In the genomic region with DNA sequence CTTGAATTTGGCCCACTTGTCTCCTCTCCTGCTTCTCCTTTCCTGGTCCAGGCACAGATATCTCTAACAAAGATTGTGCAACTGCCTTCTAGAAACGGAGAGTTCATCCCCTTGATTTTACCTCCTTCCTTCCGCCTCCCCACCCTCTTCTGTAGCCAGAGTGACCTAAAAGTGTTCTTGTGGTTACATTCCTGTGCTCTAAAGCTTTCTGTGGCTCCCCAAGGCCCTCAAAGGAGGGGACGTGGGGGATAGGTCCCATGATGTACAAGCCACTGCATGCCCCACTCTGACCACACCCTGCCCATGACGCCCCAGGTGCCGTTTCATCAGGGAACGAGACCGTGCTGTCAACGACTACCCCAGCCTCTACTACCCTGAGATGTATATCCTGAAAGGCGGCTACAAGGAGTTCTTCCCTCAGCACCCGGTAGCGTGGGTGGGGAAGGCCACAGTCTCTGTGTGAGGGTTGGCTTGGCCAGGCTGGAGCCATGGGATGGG, we compare ENCODE assay signal across 16 cellular contexts. TPM values are rescaled to one million over a fixed set of nuclear protein-coding genes. Genes with fewer than 3 reads are reported as not detected.
DNase-seq lines count a peak whose midpoint lies in the region; ATAC-seq and TF ChIP-seq lines count a peak whose summit lies in the region.
"Had no signal": no experiment of that assay in that cellular context is flagged by ENCODE, and none has a peak within 500 bp of the region (broad histone marks: within the 10 kb centered on the region; RNA-seq: fewer than 3 reads in every experiment).

No MANE protein-coding gene starts in this region.

- no peak for TF ChIP-seq CTCF in tibial nerve (IDR thresholded peaks at IDR 0.05)
- no peak for TF ChIP-seq CTCF in colonic mucosa (IDR thresholded peaks at IDR 0.05)

- intact Hi-C loops in activated CD4-positive, alpha-beta memory T cell treated with anti-CD3 and anti-CD28 coated beads for 36 hours (cut with micrococcal nuclease) = no loop called here
- intact Hi-C loops in colonic mucosa (cut with DNase I) = no loop called here

- no peaks in the 10 kb centered on the region for H3K9me3 ChIP-seq in tibial nerve
- H3K9me3 ChIP-seq in colonic mucosa = no peaks in the 10 kb centered on the region
- H3K9me3 ChIP-seq: left ventricle myocardium inferior had no signal

- H3K27ac ChIP-seq in tibial nerve = peak overlapping the region in 3 of 4 donors; percentile 81 to 97 (median 96)
- H3K27ac ChIP-seq in colonic mucosa = no peak overlapping the region
- H3K27ac ChIP-seq: HL-60 had no signal

- no peak for DNase-seq in activated CD8-positive, alpha-beta memory T cell treated with anti-CD3 and anti-CD28 coated beads, Interleukin-2, amount 10 ng/mL, durations not matched to agents 7 days and 5 days
- DNase-seq in activated CD8-positive, alpha-beta memory T cell treated with anti-CD3 and anti-CD28 coated beads, Interleukin-2, amount 50 U/mL, for 48 hours = no peak
- no peak for DNase-seq in activated CD4-positive, alpha-beta memory T cell treated with anti-CD3 and anti-CD28 coated beads for 36 hours
- DNase-seq in immature natural killer cell = no peak
- DNase-seq in tibial nerve (ENCODE audit: low spot score in 2 of 2) = no peak
- DNase-seq in colonic mucosa = no peak
- no peak for DNase-seq in EL
- DNase-seq: activated B cell treated with CpG ODN at 0.5 μM for 24 hours; activated effector memory CD4-positive, alpha-beta T cell treated with anti-CD3 and anti-CD28 coated beads, Interleukin-2, amount 50 U/mL, for 16 hours; left ventricle myocardium inferior; MM.1S; NCI-H2227 treated with DMSO at 0.1 percent for 48 hours; stimulated activated naive CD8-positive, alpha-beta T cell treated with anti-CD3 and anti-CD28 coated beads, Interleukin-15, amount 100 ng/mL, for 72 hours had no signal

- H3K27me3 Mint-ChIP-seq in activated CD8-positive, alpha-beta memory T cell treated with anti-CD3 and anti-CD28 coated beads, Interleukin-2, amount 10 ng/mL, durations not matched to agents 7 days and 5 days = no peaks in the 10 kb centered on the region
- H3K27me3 Mint-ChIP-seq in activated CD4-positive, alpha-beta memory T cell treated with anti-CD3 and anti-CD28 coated beads for 36 hours = no peaks in the 10 kb centered on the region
- peaks cover 0 to 4% (median 1%) of the 10 kb centered on the region in 3 donors for H3K27me3 Mint-ChIP-seq in immature natural killer cell (ENCODE audit: low read depth in 3 of 3)
- H3K27me3 Mint-ChIP-seq: activated B cell treated with CpG ODN at 0.5 μM for 24 hours; stimulated activated naive CD8-positive, alpha-beta T cell treated with anti-CD3 and anti-CD28 coated beads, Interleukin-15, amount 100 ng/mL, for 72 hours had no signal

- H3K36me3 ChIP-seq in tibial nerve (peaks cover 0 to 65% (median 0%) of the 10 kb centered on the region in 3 donors), colonic mucosa (peaks cover 24% of the 10 kb centered on the region)

- CTCF ChIA-PET in activated CD8-positive, alpha-beta memory T cell treated with anti-CD3 and anti-CD28 coated beads, Interleukin-2, amount 10 ng/mL, durations not matched to agents 7 days and 5 days (lab: Charles Lee) = interaction anchor here (1.3 kb wide), 1 partner anchor 17 kb away, joined by 3 read pairs; no protein-coding TSS in a partner anchor
- CTCF ChIA-PET in activated CD4-positive, alpha-beta memory T cell treated with anti-CD3 and anti-CD28 coated beads for 36 hours (lab: Charles Lee) = interaction anchor here (1.4 kb wide), 1 partner anchor 16 kb away, joined by 6 read pairs; a partner anchor contains a TSS

- peaks cover 66% of the 10 kb centered on the region for H3K36me3 Mint-ChIP-seq in activated CD8-positive, alpha-beta memory T cell treated with anti-CD3 and anti-CD28 coated beads, Interleukin-2, amount 10 ng/mL, durations not matched to agents 7 days and 5 days
- peaks cover 60% of the 10 kb centered on the region for H3K36me3 Mint-ChIP-seq in activated CD4-positive, alpha-beta memory T cell treated with anti-CD3 and anti-CD28 coated beads for 36 hours
- peaks cover 31 to 55% (median 35%) of the 10 kb centered on the region in 3 donors for H3K36me3 Mint-ChIP-seq in immature natural killer cell

- no peak for TF ChIP-seq EP300 in tibial nerve (IDR thresholded peaks at IDR 0.05)

- peak overlapping the region; percentile 2 for H3K27ac Mint-ChIP-seq in activated CD8-positive, alpha-beta memory T cell treated with anti-CD3 and anti-CD28 coated beads, Interleukin-2, amount 10 ng/mL, durations not matched to agents 7 days and 5 days
- H3K27ac Mint-ChIP-seq in activated CD4-positive, alpha-beta memory T cell treated with anti-CD3 and anti-CD28 coated beads for 36 hours = peak overlapping the region; percentile 20
- H3K27ac Mint-ChIP-seq in immature natural killer cell = peak overlapping the region in 5 of 6 donors; percentile 58 to 82 (median 76)

- TF ChIP-seq POLR2A in tibial nerve (IDR thresholded peaks at IDR 0.05) = no peak

- ATAC-seq in activated CD8-positive, alpha-beta memory T cell treated with anti-CD3 and anti-CD28 coated beads, Interleukin-2, amount 10 ng/mL, durations not matched to agents 7 days and 5 days = no peak
- ATAC-seq in HG02588 (IDR thresholded peaks at IDR 0.05; ENCODE audit: unreplicated experiment) = no peak
- ATAC-seq: stimulated activated naive CD8-positive, alpha-beta T cell treated with anti-CD3 and anti-CD28 coated beads, Interleukin-15, amount 100 ng/mL, for 72 hours had no signal

- H3K4me3 ChIP-seq in tibial nerve (no peak overlapping the region), colonic mucosa (no peak overlapping the region)
- H3K4me3 ChIP-seq: left ventricle myocardium inferior had no signal

- no peak overlapping the region for H3K9ac ChIP-seq in colonic mucosa (ENCODE audit: low read depth in 2 of 2, low read length in 2 of 2)

- H3K27me3 ChIP-seq in tibial nerve (no peaks in the 10 kb centered on the region), colonic mucosa (no peaks in the 10 kb centered on the region)

- 80 to 84% methylated on average over 11 of the region's 11 CpGs for WGBS in tibial nerve, 2 donors

- no peak overlapping the region for H3K4me3 Mint-ChIP-seq in activated CD8-positive, alpha-beta memory T cell treated with anti-CD3 and anti-CD28 coated beads, Interleukin-2, amount 10 ng/mL, durations not matched to agents 7 days and 5 days
- no peak overlapping the region for H3K4me3 Mint-ChIP-seq in activated CD4-positive, alpha-beta memory T cell treated with anti-CD3 and anti-CD28 coated beads for 36 hours
- H3K4me3 Mint-ChIP-seq in immature natural killer cell = peak overlapping the region in 1 of 5 donors; percentile 21
- H3K4me3 Mint-ChIP-seq: activated B cell treated with CpG ODN at 0.5 μM for 24 hours; stimulated activated naive CD8-positive, alpha-beta T cell treated with anti-CD3 and anti-CD28 coated beads, Interleukin-15, amount 100 ng/mL, for 72 hours had no signal

- H3K4me1 ChIP-seq in tibial nerve = peaks cover 5 to 59% (median 38%) of the 10 kb centered on the region in 4 donors
- H3K4me1 ChIP-seq in colonic mucosa = peaks cover 25% of the 10 kb centered on the region

- POLR2A ChIA-PET in activated CD4-positive, alpha-beta memory T cell treated with anti-CD3 and anti-CD28 coated beads for 36 hours (lab: Charles Lee) = no interaction called here

- H3K9me3 Mint-ChIP-seq in activated CD8-positive, alpha-beta memory T cell treated with anti-CD3 and anti-CD28 coated beads, Interleukin-2, amount 10 ng/mL, durations not matched to agents 7 days and 5 days (ENCODE audit: low read depth) = no peaks in the 10 kb centered on the region
- H3K9me3 Mint-ChIP-seq in activated CD4-positive, alpha-beta memory T cell treated with anti-CD3 and anti-CD28 coated beads for 36 hours = no peaks in the 10 kb centered on the region
- H3K9me3 Mint-ChIP-seq in immature natural killer cell = no peaks in the 10 kb centered on the region
- H3K9me3 Mint-ChIP-seq: activated B cell treated with CpG ODN at 0.5 μM for 24 hours; stimulated activated naive CD8-positive, alpha-beta T cell treated with anti-CD3 and anti-CD28 coated beads, Interleukin-15, amount 100 ng/mL, for 72 hours had no signal

- H3K4me1 Mint-ChIP-seq in activated CD8-positive, alpha-beta memory T cell treated with anti-CD3 and anti-CD28 coated beads, Interleukin-2, amount 10 ng/mL, durations not matched to agents 7 days and 5 days = peaks cover 57% of the 10 kb centered on the region
- peaks cover 62% of the 10 kb centered on the region for H3K4me1 Mint-ChIP-seq in activated CD4-positive, alpha-beta memory T cell treated with anti-CD3 and anti-CD28 coated beads for 36 hours (ENCODE audit: low read depth)
- H3K4me1 Mint-ChIP-seq in immature natural killer cell = peaks cover 50 to 67% of the 10 kb centered on the region in 2 donors

RNA-seq across cellular contexts. Expression of a gene that starts 8.2 kb away (rescaled TPM):
- total RNA-seq in activated CD8-positive, alpha-beta memory T cell treated with anti-CD3 and anti-CD28 coated beads, Interleukin-2, amount 10 ng/mL, durations not matched to agents 7 days and 5 days = 100 to 1,000 TPM; 194 to 312 TPM
- total RNA-seq in activated CD4-positive, alpha-beta memory T cell treated with anti-CD3 and anti-CD28 coated beads for 36 hours = 100 to 1,000 TPM; 120 to 128 TPM
- polyA plus RNA-seq in immature natural killer cell = 10 to 100 TPM; 25.3 to 42.0 (median 29.0) TPM
- total RNA-seq in tibial nerve (10 to 100 TPM; 33.0 to 65.4 (median 43.9) TPM), colonic mucosa (10 to 100 TPM; 41.9 to 65.5 TPM)

RNA-seq across cellular contexts. Expression of a gene that starts 16.0 kb away (rescaled TPM):
- total RNA-seq in activated CD8-positive, alpha-beta memory T cell treated with anti-CD3 and anti-CD28 coated beads, Interleukin-2, amount 10 ng/mL, durations not matched to agents 7 days and 5 days = 10 to 100 TPM; 13.8 to 15.5 TPM
- 1 to 10 TPM; 9.1 to 10.0 TPM for total RNA-seq in activated CD4-positive, alpha-beta memory T cell treated with anti-CD3 and anti-CD28 coated beads for 36 hours
- polyA plus RNA-seq in immature natural killer cell = 10 to 100 TPM; 16.3 to 23.1 (median 17.4) TPM
- total RNA-seq in tibial nerve (10 to 100 TPM in 3 of 4 donors, 1 to 10 TPM in 1; 9.4 to 20.7 (median 14.9) TPM), colonic mucosa (10 to 100 TPM; 11.7 to 20.2 TPM)

RNA-seq across cellular contexts. Expression of a gene that starts 17.8 kb away (rescaled TPM):
- 10 to 100 TPM; 76.5 to 76.8 TPM for total RNA-seq in activated CD8-positive, alpha-beta memory T cell treated with anti-CD3 and anti-CD28 coated beads, Interleukin-2, amount 10 ng/mL, durations not matched to agents 7 days and 5 days
- total RNA-seq in activated CD4-positive, alpha-beta memory T cell treated with anti-CD3 and anti-CD28 coated beads for 36 hours = 10 to 100 TPM; 50.1 to 51.9 TPM
- 1 to 10 TPM; 1.0 to 1.7 (median 1.1) TPM for polyA plus RNA-seq in immature natural killer cell
- total RNA-seq in tibial nerve = 100 to 1,000 TPM in 2 of 4 donors, 10 to 100 TPM in 2; 72.8 to 109 (median 100) TPM
- 10 to 100 TPM; 65.6 to 93.3 TPM for total RNA-seq in colonic mucosa

RNA-seq across cellular contexts. Expression of a gene that starts 23.1 kb away (rescaled TPM):
- total RNA-seq in activated CD8-positive, alpha-beta memory T cell treated with anti-CD3 and anti-CD28 coated beads, Interleukin-2, amount 10 ng/mL, durations not matched to agents 7 days and 5 days = under 1 TPM in 1 of 2 experiments, not detected in 1; 0.18 TPM
- total RNA-seq in activated CD4-positive, alpha-beta memory T cell treated with anti-CD3 and anti-CD28 coated beads for 36 hours = under 1 TPM in 1 of 2 experiments, not detected in 1; 0.17 TPM
- polyA plus RNA-seq in immature natural killer cell = not detected
- total RNA-seq in tibial nerve (1 to 10 TPM in 2 of 4 donors, not detected in 2; 1.1 to 1.8 TPM), colonic mucosa (not detected)
- total RNA-seq: activated B cell treated with CpG ODN at 0.5 μM for 24 hours, glomerular endothelial cell had no signal

RNA-seq across cellular contexts. Expression of a gene that starts 36.8 kb away (rescaled TPM):
- total RNA-seq in activated CD8-positive, alpha-beta memory T cell treated with anti-CD3 and anti-CD28 coated beads, Interleukin-2, amount 10 ng/mL, durations not matched to agents 7 days and 5 days = 10 to 100 TPM; 32.5 to 37.0 TPM
- 10 to 100 TPM; 50.6 to 51.4 TPM for total RNA-seq in activated CD4-positive, alpha-beta memory T cell treated with anti-CD3 and anti-CD28 coated beads for 36 hours
- 10 to 100 TPM; 16.4 to 27.5 (median 16.6) TPM for polyA plus RNA-seq in immature natural killer cell
- total RNA-seq in tibial nerve (10 to 100 TPM; 14.4 to 32.4 (median 22.2) TPM), colonic mucosa (10 to 100 TPM; 20.6 to 37.7 TPM)

Comparison
In these comparisons a context has a peak if more than half of its experiments do, and no peak if none do; other contexts are left out.
1. H3K27ac Mint-ChIP-seq: peak in every context shown above with its lines; median percentile 76 in immature natural killer cell; 20 in activated CD4-positive, alpha-beta memory T cell treated with anti-CD3 and anti-CD28 coated beads for 36 hours; 2 in activated CD8-positive, alpha-beta memory T cell treated with anti-CD3 and anti-CD28 coated beads, Interleukin-2, amount 10 ng/mL, durations not matched to agents 7 days and 5 days.